In the genomic region with DNA sequence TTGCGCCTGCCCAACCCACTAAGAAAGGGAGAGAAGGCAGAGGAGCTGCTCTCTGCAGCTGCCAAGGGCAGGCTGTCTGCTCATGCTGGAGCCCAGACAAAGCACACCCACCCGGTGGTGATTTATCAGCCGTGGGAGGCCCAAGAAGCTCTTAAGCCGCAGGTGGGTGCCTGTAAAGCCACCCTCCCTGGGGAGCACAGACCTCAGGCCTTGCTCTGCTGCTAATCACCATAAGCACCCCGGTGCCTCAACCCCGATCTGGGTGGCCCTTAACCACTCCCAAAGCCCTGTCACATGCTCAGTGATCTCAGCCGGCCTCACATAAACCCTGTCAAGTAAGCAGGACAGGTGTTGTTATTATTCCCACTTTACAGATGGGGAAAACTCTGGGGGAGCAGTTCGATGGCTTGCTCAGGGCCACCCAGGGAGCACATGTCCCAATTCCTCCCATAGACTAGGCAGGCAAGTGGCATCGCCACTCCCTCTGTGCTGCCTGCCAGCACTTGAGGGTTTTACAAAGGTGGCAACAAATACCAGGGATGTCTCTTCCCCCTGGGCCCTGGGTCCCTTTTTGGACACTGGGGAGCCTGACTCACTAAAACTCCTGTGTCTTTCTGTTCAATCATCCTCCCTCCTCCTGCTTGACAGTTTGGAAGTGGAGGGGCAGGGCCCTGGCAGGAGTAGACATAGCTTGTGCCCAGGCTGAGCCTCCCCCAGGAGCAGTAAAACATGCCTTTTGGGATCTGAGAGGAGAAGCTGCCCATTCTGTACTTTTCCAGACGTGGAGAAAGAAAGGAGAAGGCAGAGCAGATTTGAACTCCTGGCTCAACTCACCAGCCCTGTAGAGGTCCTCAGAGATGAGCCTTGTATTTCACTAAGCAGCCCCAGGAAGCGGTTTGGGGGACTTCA, we compare ENCODE assay signal across 1 cellular context.
TF ChIP-seq lines count a peak whose summit lies in the region.

No MANE protein-coding gene starts in this region.

TF ChIP-seq in GM12878, 131 proteins besides CTCF, POLR2A, EP300 and RAD21 (continued from another document):
- no peak for TF ChIP-seq SIX5 (IDR thresholded peaks at IDR 0.05; ENCODE audit: low read depth, low read length, severe bottlenecking)
- no peak for TF ChIP-seq TCF7 (IDR thresholded peaks at IDR 0.05; ENCODE audit: borderline replicate concordance)
- TF ChIP-seq TCF12 (IDR thresholded peaks at IDR 0.05; ENCODE audit: low read depth, low read length): peak; percentile 96
- TF ChIP-seq, protein P1, sequence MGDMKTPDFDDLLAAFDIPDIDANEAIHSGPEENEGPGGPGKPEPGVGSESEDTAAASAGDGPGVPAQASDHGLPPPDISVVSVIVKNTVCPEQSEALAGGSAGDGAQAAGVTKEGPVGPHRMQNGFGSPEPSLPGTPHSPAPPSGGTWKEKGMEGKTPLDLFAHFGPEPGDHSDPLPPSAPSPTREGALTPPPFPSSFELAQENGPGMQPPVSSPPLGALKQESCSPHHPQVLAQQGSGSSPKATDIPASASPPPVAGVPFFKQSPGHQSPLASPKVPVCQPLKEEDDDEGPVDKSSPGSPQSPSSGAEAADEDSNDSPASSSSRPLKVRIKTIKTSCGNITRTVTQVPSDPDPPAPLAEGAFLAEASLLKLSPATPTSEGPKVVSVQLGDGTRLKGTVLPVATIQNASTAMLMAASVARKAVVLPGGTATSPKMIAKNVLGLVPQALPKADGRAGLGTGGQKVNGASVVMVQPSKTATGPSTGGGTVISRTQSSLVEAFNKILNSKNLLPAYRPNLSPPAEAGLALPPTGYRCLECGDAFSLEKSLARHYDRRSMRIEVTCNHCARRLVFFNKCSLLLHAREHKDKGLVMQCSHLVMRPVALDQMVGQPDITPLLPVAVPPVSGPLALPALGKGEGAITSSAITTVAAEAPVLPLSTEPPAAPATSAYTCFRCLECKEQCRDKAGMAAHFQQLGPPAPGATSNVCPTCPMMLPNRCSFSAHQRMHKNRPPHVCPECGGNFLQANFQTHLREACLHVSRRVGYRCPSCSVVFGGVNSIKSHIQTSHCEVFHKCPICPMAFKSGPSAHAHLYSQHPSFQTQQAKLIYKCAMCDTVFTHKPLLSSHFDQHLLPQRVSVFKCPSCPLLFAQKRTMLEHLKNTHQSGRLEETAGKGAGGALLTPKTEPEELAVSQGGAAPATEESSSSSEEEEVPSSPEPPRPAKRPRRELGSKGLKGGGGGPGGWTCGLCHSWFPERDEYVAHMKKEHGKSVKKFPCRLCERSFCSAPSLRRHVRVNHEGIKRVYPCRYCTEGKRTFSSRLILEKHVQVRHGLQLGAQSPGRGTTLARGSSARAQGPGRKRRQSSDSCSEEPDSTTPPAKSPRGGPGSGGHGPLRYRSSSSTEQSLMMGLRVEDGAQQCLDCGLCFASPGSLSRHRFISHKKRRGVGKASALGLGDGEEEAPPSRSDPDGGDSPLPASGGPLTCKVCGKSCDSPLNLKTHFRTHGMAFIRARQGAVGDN (IDR thresholded peaks at IDR 0.05): peak; percentile 99
- TF ChIP-seq ESRRA (IDR thresholded peaks at IDR 0.05; ENCODE audit: low read length): no peak
- no peak for TF ChIP-seq SREBF1 (IDR thresholded peaks at IDR 0.05; ENCODE audit: low read length)
- TF ChIP-seq SUZ12 (IDR thresholded peaks at IDR 0.05; ENCODE audit: unreplicated experiment): no peak
- TF ChIP-seq HDGF (IDR thresholded peaks at IDR 0.05): no peak; the same call in 1 of the 2 replicates
- TF ChIP-seq, protein P2, sequence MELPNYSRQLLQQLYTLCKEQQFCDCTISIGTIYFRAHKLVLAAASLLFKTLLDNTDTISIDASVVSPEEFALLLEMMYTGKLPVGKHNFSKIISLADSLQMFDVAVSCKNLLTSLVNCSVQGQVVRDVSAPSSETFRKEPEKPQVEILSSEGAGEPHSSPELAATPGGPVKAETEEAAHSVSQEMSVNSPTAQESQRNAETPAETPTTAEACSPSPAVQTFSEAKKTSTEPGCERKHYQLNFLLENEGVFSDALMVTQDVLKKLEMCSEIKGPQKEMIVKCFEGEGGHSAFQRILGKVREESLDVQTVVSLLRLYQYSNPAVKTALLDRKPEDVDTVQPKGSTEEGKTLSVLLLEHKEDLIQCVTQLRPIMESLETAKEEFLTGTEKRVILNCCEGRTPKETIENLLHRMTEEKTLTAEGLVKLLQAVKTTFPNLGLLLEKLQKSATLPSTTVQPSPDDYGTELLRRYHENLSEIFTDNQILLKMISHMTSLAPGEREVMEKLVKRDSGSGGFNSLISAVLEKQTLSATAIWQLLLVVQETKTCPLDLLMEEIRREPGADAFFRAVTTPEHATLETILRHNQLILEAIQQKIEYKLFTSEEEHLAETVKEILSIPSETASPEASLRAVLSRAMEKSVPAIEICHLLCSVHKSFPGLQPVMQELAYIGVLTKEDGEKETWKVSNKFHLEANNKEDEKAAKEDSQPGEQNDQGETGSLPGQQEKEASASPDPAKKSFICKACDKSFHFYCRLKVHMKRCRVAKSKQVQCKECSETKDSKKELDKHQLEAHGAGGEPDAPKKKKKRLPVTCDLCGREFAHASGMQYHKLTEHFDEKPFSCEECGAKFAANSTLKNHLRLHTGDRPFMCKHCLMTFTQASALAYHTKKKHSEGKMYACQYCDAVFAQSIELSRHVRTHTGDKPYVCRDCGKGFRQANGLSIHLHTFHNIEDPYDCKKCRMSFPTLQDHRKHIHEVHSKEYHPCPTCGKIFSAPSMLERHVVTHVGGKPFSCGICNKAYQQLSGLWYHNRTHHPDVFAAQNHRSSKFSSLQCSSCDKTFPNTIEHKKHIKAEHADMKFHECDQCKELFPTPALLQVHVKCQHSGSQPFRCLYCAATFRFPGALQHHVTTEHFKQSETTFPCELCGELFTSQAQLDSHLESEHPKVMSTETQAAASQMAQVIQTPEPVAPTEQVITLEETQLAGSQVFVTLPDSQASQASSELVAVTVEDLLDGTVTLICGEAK (IDR thresholded peaks at IDR 0.05; ENCODE audit: borderline replicate concordance): no peak
- peak in 1 of 2 experiments; percentile 67; a peak in 2 of 4 replicates for TF ChIP-seq ETV6 (conservative IDR thresholded peaks at IDR 0.05 in 1 of 2, IDR thresholded peaks at IDR 0.05 in 1 of 2; ENCODE audit: borderline replicate concordance in 1 of 2, low read depth in 1 of 2)
- no peak for TF ChIP-seq RFX5 (IDR thresholded peaks at IDR 0.05; ENCODE audit: low read depth, low read length)
- TF ChIP-seq FOS (IDR thresholded peaks at IDR 0.05; ENCODE audit: borderline replicate concordance, extremely low read depth, insufficient read length): no peak
- TF ChIP-seq STAT1 (conservative IDR thresholded peaks at IDR 0.05): no peak
- TF ChIP-seq, protein P3, sequence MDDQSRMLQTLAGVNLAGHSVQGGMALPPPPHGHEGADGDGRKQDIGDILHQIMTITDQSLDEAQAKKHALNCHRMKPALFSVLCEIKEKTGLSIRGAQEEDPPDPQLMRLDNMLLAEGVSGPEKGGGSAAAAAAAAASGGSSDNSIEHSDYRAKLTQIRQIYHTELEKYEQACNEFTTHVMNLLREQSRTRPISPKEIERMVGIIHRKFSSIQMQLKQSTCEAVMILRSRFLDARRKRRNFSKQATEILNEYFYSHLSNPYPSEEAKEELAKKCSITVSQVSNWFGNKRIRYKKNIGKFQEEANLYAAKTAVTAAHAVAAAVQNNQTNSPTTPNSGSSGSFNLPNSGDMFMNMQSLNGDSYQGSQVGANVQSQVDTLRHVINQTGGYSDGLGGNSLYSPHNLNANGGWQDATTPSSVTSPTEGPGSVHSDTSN (IDR thresholded peaks at IDR 0.05; ENCODE audit: insufficient replicate concordance, low read depth, low read length): no peak
- TF ChIP-seq EGR1 (IDR thresholded peaks at IDR 0.05; ENCODE audit: borderline replicate concordance in 1 of 2, low read depth in 2 of 2, low read length in 2 of 2): peak in 1 of 2 experiments; percentile 82; a peak in 2 of 3 replicates
- TF ChIP-seq HDAC2 (IDR thresholded peaks at IDR 0.05): no peak
- peak; percentile 11 for TF ChIP-seq LARP7 (IDR thresholded peaks at IDR 0.05)
- TF ChIP-seq, protein P4, sequence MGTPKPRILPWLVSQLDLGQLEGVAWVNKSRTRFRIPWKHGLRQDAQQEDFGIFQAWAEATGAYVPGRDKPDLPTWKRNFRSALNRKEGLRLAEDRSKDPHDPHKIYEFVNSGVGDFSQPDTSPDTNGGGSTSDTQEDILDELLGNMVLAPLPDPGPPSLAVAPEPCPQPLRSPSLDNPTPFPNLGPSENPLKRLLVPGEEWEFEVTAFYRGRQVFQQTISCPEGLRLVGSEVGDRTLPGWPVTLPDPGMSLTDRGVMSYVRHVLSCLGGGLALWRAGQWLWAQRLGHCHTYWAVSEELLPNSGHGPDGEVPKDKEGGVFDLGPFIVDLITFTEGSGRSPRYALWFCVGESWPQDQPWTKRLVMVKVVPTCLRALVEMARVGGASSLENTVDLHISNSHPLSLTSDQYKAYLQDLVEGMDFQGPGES (IDR thresholded peaks at IDR 0.05): no peak
- TF ChIP-seq, protein P5, sequence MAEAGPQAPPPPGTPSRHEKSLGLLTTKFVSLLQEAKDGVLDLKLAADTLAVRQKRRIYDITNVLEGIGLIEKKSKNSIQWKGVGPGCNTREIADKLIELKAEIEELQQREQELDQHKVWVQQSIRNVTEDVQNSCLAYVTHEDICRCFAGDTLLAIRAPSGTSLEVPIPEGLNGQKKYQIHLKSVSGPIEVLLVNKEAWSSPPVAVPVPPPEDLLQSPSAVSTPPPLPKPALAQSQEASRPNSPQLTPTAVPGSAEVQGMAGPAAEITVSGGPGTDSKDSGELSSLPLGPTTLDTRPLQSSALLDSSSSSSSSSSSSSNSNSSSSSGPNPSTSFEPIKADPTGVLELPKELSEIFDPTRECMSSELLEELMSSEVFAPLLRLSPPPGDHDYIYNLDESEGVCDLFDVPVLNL (IDR thresholded peaks at IDR 0.05; ENCODE audit: low read depth, low read length): no peak
- no peak for TF ChIP-seq STAT3 (IDR thresholded peaks at IDR 0.05; ENCODE audit: low read depth, low read length)
- no peak for TF ChIP-seq BRCA1 (IDR thresholded peaks at IDR 0.05; ENCODE audit: low read depth, low read length)
- peak; percentile 62; the same call in 1 of the 2 replicates for TF ChIP-seq ZNF24 (IDR thresholded peaks at IDR 0.05)
- no peak for TF ChIP-seq SUPT20H (IDR thresholded peaks at IDR 0.05; ENCODE audit: borderline replicate concordance, control insufficient read depth, low read depth, low read length)
- 0 out of 2 replicates have a peak, but pooled peaks have one; percentile 11 for TF ChIP-seq SMAD5 (IDR thresholded peaks at IDR 0.05; ENCODE audit: low read depth)
- peak; percentile 66; the same call in 1 of the 2 replicates for TF ChIP-seq FOXM1 (IDR thresholded peaks at IDR 0.05; ENCODE audit: low read depth, low read length)
